ENCODE assay signal across 32 cellular contexts in the genomic region with DNA sequence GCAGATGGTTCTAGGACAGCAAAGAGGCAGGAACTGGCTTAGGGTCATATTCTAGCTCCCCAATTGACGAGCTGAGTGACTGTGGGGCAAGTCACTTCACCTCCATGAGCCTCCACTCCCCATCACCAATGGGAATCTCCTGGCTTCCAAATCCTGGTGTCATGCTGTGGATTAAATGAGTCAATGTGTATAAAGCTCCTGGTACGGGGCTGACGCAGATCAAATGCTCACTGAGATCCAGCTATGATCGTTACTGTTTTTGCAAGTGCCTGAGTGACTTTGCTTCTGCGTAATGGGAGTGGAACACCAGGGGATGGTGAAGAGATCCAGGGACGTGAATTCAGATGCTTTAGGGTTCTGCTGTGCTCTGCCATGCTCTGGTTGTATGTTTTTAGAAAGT. TPM values are rescaled to one million over a fixed set of nuclear protein-coding genes. Genes with fewer than 3 reads are reported as not detected.
"Had no signal": no experiment of that assay in that cellular context is flagged by ENCODE, and none has a peak within 500 bp of the region (broad histone marks: within the 10 kb centered on the region; RNA-seq: fewer than 3 reads in every experiment).

No MANE protein-coding gene starts in this region.

- ATAC-seq: heart right ventricle; left colon; left lung; lower lobe of right lung; natural killer cell; right lobe of liver; stimulated activated memory B cell treated with anti-CD40 and anti-IgM and Interleukin-4, amounts not matched to agents 10 μg/mL and 1 μg/mL and 100 μg/mL, for 72 hours; stimulated activated naive CD8-positive, alpha-beta T cell treated with anti-CD3 and anti-CD28 coated beads, Interleukin-15, amount 100 ng/mL, for 72 hours had no signal

- DNase-seq: heart right ventricle; kidney glomerular epithelial cell; left colon; mammary epithelial cell; mesendoderm; naive B cell; natural killer cell; nephron progenitor cell; occipital lobe; stimulated activated CD4-positive, alpha-beta T cell treated with anti-CD3 and anti-CD28 coated beads, Interleukin-1b, Interleukin-23, amount 100 ng/mL, for 48 hours; stimulated activated CD4-positive, alpha-beta T cell treated with anti-CD3 and anti-CD28 coated beads, Interleukin-2, amount 100 ng/mL, for 48 hours; stimulated activated CD4-positive, alpha-beta T cell treated with anti-CD3 and anti-CD28 coated beads, Interleukin-4, amount 100 ng/mL, for 4 hours; stimulated activated CD8-positive, alpha-beta memory T cell treated with anti-CD3 and anti-CD28 coated beads, Interleukin-4, amount 100 ng/mL, for 48 hours; stimulated activated naive CD4-positive, alpha-beta T cell treated with Interleukin-2 at 50 U/mL for 16 hours; stimulated activated naive CD8-positive, alpha-beta T cell treated with anti-CD3 and anti-CD28 coated beads, Interleukin-15, amount 100 ng/mL, for 72 hours; transverse colon; upper lobe of left lung had no signal

- H3K27ac ChIP-seq: heart right ventricle, hepatocyte, left lung, lower lobe of right lung, neural progenitor cell, neutrophil, parathyroid adenoma, right atrium auricular region, right lobe of liver, suprapubic skin, transverse colon, upper lobe of left lung, vagina had no signal

RNA-seq across cellular contexts. Expression of gene SEC14L5, which starts 2.4 kb away (rescaled TPM):
- total RNA-seq: osteocyte, pulmonary artery endothelial cell, smooth muscle cell had no signal

RNA-seq across cellular contexts. Expression of gene PPL, which starts 23.6 kb away (rescaled TPM):
- total RNA-seq: mononuclear cell, natural killer cell had no signal
